18 cellular contexts compared by ENCODE assay signal in genomic region chr2:98472961-98473746, GRCh38. TPM values are rescaled to one million over a fixed set of nuclear protein-coding genes. Genes with fewer than 3 reads are reported as not detected.
DNase-seq lines count a peak whose midpoint lies in the region; ATAC-seq, FAIRE-seq and TF ChIP-seq lines count a peak whose summit lies in the region.
"Had no signal": no experiment of that assay in that cellular context is flagged by ENCODE, and none has a peak within 500 bp of the region (broad histone marks: within the 10 kb centered on the region; RNA-seq: fewer than 3 reads in every experiment).

No MANE protein-coding gene starts in this region.

- no peaks in the 10 kb centered on the region for H3K9me2 ChIP-seq in GM23248 (ENCODE audit: insufficient read depth)

- H3K9me3 ChIP-seq in neuronal stem cell (replicated peaks in 1 of 2; ENCODE audit: control insufficient read depth in 2 of 2, insufficient read depth in 1 of 2, low read depth in 1 of 2, low read length in 2 of 2) (no peaks in the 10 kb centered on the region), GM23248 (ENCODE audit: low read depth) (no peaks in the 10 kb centered on the region)

- no peak overlapping the region for H3K4ac ChIP-seq in neuronal stem cell (ENCODE audit: low read length)

- peak overlapping the region; percentile 78 for H3K4me3 Mint-ChIP-seq in T-helper 1 cell treated with Interleukin-12 subunit alpha and Interleukin-12 subunit beta and Interleukin-4 antibody, amounts not matched to agents 30 μg/mL and 1 μg/mL, for 36 hours
- H3K4me3 Mint-ChIP-seq in activated naive CD8-positive, alpha-beta T cell treated with anti-CD3 and anti-CD28 coated beads, Interleukin-2, amount 50 U/mL, for 24 hours: peak overlapping the region; percentile 45

- peak overlapping the region; percentile 93 for H3K27ac Mint-ChIP-seq in T-helper 1 cell treated with Interleukin-12 subunit alpha and Interleukin-12 subunit beta and Interleukin-4 antibody, amounts not matched to agents 30 μg/mL and 1 μg/mL, for 36 hours
- H3K27ac Mint-ChIP-seq in activated naive CD8-positive, alpha-beta T cell treated with anti-CD3 and anti-CD28 coated beads, Interleukin-2, amount 50 U/mL, for 24 hours: peak overlapping the region; percentile 77
- H3K27ac Mint-ChIP-seq: progenitor cell of endocrine pancreas had no signal

- H3K23ac ChIP-seq in neuronal stem cell (ENCODE audit: low read depth, low read length, poor library complexity): peak overlapping the region; percentile 86

- H3K79me1 ChIP-seq in neuronal stem cell (ENCODE audit: low read depth, low read length): peaks cover 10% of the 10 kb centered on the region

- in situ Hi-C loops in GM13976 (cut with MboI; ENCODE audit: low sequenced_read_pairs, unreplicated experiment) (no loop called here), GM23248 (cut with MboI) (no loop called here)

- H3K4me1 ChIP-seq in neuronal stem cell (ENCODE audit: control insufficient read depth in 2 of 2, insufficient read depth in 1 of 2, low read depth in 1 of 2, low read length in 2 of 2) (peaks cover 2 to 3% of the 10 kb centered on the region in 2 donors), GM23248 (ENCODE audit: insufficient read depth) (peaks cover 9% of the 10 kb centered on the region)

- peak; percentile 57 for FAIRE-seq in HTR-8/SVneo (lab: Jason Lieb, UNC)
- FAIRE-seq: G401.6 had no signal

- DNase-seq in T-helper 1 cell (no peak), HTR-8/SVneo (ENCODE audit: insufficient read length, low spot score) (no peak), neuronal stem cell (ENCODE audit: low spot score) (no peak), C1 segment of cervical spinal cord (lab: John Stamatoyannopoulos, UW) (no peak), GM13976 (ENCODE audit: low spot score) (no peak), GM23248 (no peak)
- DNase-seq in activated naive CD8-positive, alpha-beta T cell treated with anti-CD3 and anti-CD28 coated beads, Interleukin-2, amount 50 U/mL, for 24 hours: no peak
- DNase-seq: 8988T; brain microvascular endothelial cell; hippocampal formation; Karpas-422; NCI-H187; stimulated activated CD4-positive, alpha-beta T cell treated with anti-CD3 and anti-CD28 coated beads, Interleukin-12 subunit alpha, Interleukin-12 subunit beta, amount 100 ng/mL, for 4 hours had no signal

- peak overlapping the region; percentile 6 for H3K18ac ChIP-seq in neuronal stem cell (ENCODE audit: low read length)

- H3K27me3 ChIP-seq in neuronal stem cell (ENCODE audit: control insufficient read depth in 3 of 3, insufficient read depth in 3 of 3, low read depth in 1 of 3, low read length in 3 of 3) (no peaks in the 10 kb centered on the region), GM23248 (replicated peaks; ENCODE audit: insufficient read depth) (no peaks in the 10 kb centered on the region)
- H3K27me3 ChIP-seq: brain microvascular endothelial cell had no signal

- WGBS in neuronal stem cell (ENCODE audit: extremely low coverage in 2 of 2, insufficient read length in 2 of 2, insufficient replicate concordance in 1 of 2), 2 donors: no CpG with 5 or more reads among the region's 9 CpGs
- 90 to 91% methylated on average over 5 to 9 of the region's 9 CpGs for WGBS in GM23248 (ENCODE audit: low coverage in 1 of 2, low lambda C conversion rate in 2 of 2, missing lambda C conversion rate in 2 of 2), 2 experiments

- H3K9ac ChIP-seq in neuronal stem cell (ENCODE audit: low read depth, low read length, poor library complexity): peak overlapping the region; percentile 82
- H3K9ac ChIP-seq in GM23248: no peak overlapping the region

- no peak overlapping the region for H4K91ac ChIP-seq in neuronal stem cell (ENCODE audit: low read depth, low read length, poor library complexity)

- H3K36me3 ChIP-seq in neuronal stem cell (replicated peaks in 1 of 2; ENCODE audit: control insufficient read depth in 2 of 2, insufficient read depth in 2 of 2, low read length in 2 of 2): no peaks in the 10 kb centered on the region
- no peaks in the 10 kb centered on the region for H3K36me3 ChIP-seq in GM23248 (ENCODE audit: low read depth)
- H3K36me3 ChIP-seq: brain microvascular endothelial cell had no signal

- H2BK5ac ChIP-seq in neuronal stem cell (ENCODE audit: low read length): no peak overlapping the region

- H3K36me3 Mint-ChIP-seq in T-helper 1 cell treated with Interleukin-12 subunit alpha and Interleukin-12 subunit beta and Interleukin-4 antibody, amounts not matched to agents 30 μg/mL and 1 μg/mL, for 36 hours (ENCODE audit: low read depth): peaks cover 29% of the 10 kb centered on the region
- peaks cover 8% of the 10 kb centered on the region for H3K36me3 Mint-ChIP-seq in activated naive CD8-positive, alpha-beta T cell treated with anti-CD3 and anti-CD28 coated beads, Interleukin-2, amount 50 U/mL, for 24 hours (ENCODE audit: low read depth)

- H3K4me3 ChIP-seq in neuronal stem cell (ENCODE audit: low read length in 2 of 2) (no peak overlapping the region), GM23248 (no peak overlapping the region)

- no peaks in the 10 kb centered on the region; the same call in 1 of the 2 replicates for H4K20me1 ChIP-seq in GM23248 (ENCODE audit: insufficient read depth)

- no peaks in the 10 kb centered on the region for H3K9me3 Mint-ChIP-seq in T-helper 1 cell treated with Interleukin-12 subunit alpha and Interleukin-12 subunit beta and Interleukin-4 antibody, amounts not matched to agents 30 μg/mL and 1 μg/mL, for 36 hours
- H3K9me3 Mint-ChIP-seq in activated naive CD8-positive, alpha-beta T cell treated with anti-CD3 and anti-CD28 coated beads, Interleukin-2, amount 50 U/mL, for 24 hours: no peaks in the 10 kb centered on the region

- no peaks in the 10 kb centered on the region for H3F3A ChIP-seq in GM23248 (ENCODE audit: insufficient read depth)

- H2AFZ ChIP-seq in neuronal stem cell (ENCODE audit: low read length): no peak overlapping the region
- H2AFZ ChIP-seq in GM23248: no peak overlapping the region

- H3K27ac ChIP-seq in neuronal stem cell (replicated peaks; ENCODE audit: low read length) (no peak overlapping the region), GM23248 (no peak overlapping the region)
- H3K27ac ChIP-seq: brain microvascular endothelial cell, HL-60 had no signal

- ATAC-seq in activated naive CD8-positive, alpha-beta T cell treated with anti-CD3 and anti-CD28 coated beads, Interleukin-2, amount 50 U/mL, for 24 hours: no peak
- ATAC-seq: Panc1 had no signal

- H2BK120ac ChIP-seq in neuronal stem cell (ENCODE audit: low read depth, low read length): no peak overlapping the region

- no peak overlapping the region for H2BK15ac ChIP-seq in neuronal stem cell (ENCODE audit: low read length)

- H3K14ac ChIP-seq in neuronal stem cell (ENCODE audit: low read length): no peak overlapping the region

- no peak overlapping the region for H2AK5ac ChIP-seq in neuronal stem cell (ENCODE audit: low read depth, low read length)

- peaks cover 35% of the 10 kb centered on the region for H3K79me2 ChIP-seq in GM23248 (ENCODE audit: insufficient read depth)

- no peak for TF ChIP-seq CTCF in GM13976 (IDR thresholded peaks at IDR 0.05; ENCODE audit: borderline replicate concordance, control extremely low read depth, extremely low read depth, insufficient read depth, missing control alignments)

- H3K4me2 ChIP-seq in neuronal stem cell (ENCODE audit: insufficient read depth, low read length, poor library complexity, severe bottlenecking): no peak overlapping the region
- H3K4me2 ChIP-seq in GM23248 (ENCODE audit: unreplicated experiment): no peak overlapping the region

- peaks cover 82% of the 10 kb centered on the region for H3K4me1 Mint-ChIP-seq in T-helper 1 cell treated with Interleukin-12 subunit alpha and Interleukin-12 subunit beta and Interleukin-4 antibody, amounts not matched to agents 30 μg/mL and 1 μg/mL, for 36 hours (ENCODE audit: low read depth)
- H3K4me1 Mint-ChIP-seq in activated naive CD8-positive, alpha-beta T cell treated with anti-CD3 and anti-CD28 coated beads, Interleukin-2, amount 50 U/mL, for 24 hours: peaks cover 98% of the 10 kb centered on the region

- no peak overlapping the region for H4K8ac ChIP-seq in neuronal stem cell (ENCODE audit: low read depth, low read length)

- no peaks in the 10 kb centered on the region for H3K27me3 Mint-ChIP-seq in T-helper 1 cell treated with Interleukin-12 subunit alpha and Interleukin-12 subunit beta and Interleukin-4 antibody, amounts not matched to agents 30 μg/mL and 1 μg/mL, for 36 hours (ENCODE audit: low read depth)
- no peaks in the 10 kb centered on the region for H3K27me3 Mint-ChIP-seq in activated naive CD8-positive, alpha-beta T cell treated with anti-CD3 and anti-CD28 coated beads, Interleukin-2, amount 50 U/mL, for 24 hours
- H3K27me3 Mint-ChIP-seq: progenitor cell of endocrine pancreas had no signal

- H2BK12ac ChIP-seq in neuronal stem cell (ENCODE audit: low read length): no peak overlapping the region

RNA-seq across cellular contexts. Expression of gene INPP4A, which starts 28.5 kb away (rescaled TPM):
- 13.5 TPM for polyA plus RNA-seq in neuronal stem cell (2013, experiment 1 of 2)
- 14.5 TPM for polyA plus RNA-seq in neuronal stem cell (2013, experiment 2 of 2)
- 16.0 and 22.8 TPM in 2 replicates for total RNA-seq in GM23248 (2014; rRNA removed; shearing (Covaris generic))
- 8.0 and 9.5 TPM in 2 replicates for polyA plus RNA-seq in GM23248 (2016; fragmentation: Nextera tagmentation; extraction: Ambion mirVana)
